In the genomic region with DNA sequence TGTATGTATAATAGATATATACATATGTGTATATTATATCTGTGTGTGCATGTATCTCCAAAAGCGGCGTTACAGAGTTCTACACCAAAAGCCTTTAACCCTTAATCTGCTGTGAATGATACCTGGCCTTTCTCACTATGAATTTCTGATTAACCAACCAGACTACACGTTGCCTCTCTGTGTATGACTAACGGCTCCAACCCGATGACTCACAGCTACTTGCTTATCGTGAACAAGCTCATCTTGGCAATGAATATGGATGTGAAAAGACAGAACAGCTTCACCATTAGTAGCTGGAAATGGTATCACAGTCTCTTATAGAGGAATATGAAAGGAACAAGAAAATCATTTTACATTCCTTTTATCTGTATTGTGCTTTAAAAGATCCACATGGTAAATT, we compare ENCODE assay signal across 15 cellular contexts. TPM values are rescaled to one million over a fixed set of nuclear protein-coding genes. Genes with fewer than 3 reads are reported as not detected.
A peak's percentile ranks its signal among the peaks of the same experiment; 100 is the strongest.
DNase-seq lines count a peak whose midpoint lies in the region; ATAC-seq, FAIRE-seq and TF ChIP-seq lines count a peak whose summit lies in the region.
"Had no signal": no experiment of that assay in that cellular context is flagged by ENCODE, and none has a peak within 500 bp of the region (broad histone marks: within the 10 kb centered on the region; RNA-seq: fewer than 3 reads in every experiment).

No MANE protein-coding gene starts in this region.

- H3K36me3 ChIP-seq in OCI-LY3 (replicated peaks; ENCODE audit: low read depth, low read length) (peaks cover 53% of the 10 kb centered on the region), trophoblast cell (ENCODE audit: control insufficient read depth in 1 of 2, insufficient read depth in 2 of 2, low read length in 2 of 2) (peaks cover 1 to 2% of the 10 kb centered on the region in 2 experiments), neuronal stem cell (replicated peaks in 1 of 2; ENCODE audit: control insufficient read depth in 2 of 2, insufficient read depth in 2 of 2, low read length in 2 of 2) (no peaks in the 10 kb centered on the region)
- H3K36me3 ChIP-seq: neutrophil, SJCRH30, upper lobe of left lung had no signal

- TF ChIP-seq CTCF in OCI-LY3 (IDR thresholded peaks at IDR 0.05; ENCODE audit: low read depth, low read length) (no peak), fibroblast of mammary gland (conservative IDR thresholded peaks at IDR 0.05; ENCODE audit: control insufficient read depth, insufficient read depth, low read depth, low read length) (no peak)

- no peak overlapping the region for H2BK15ac ChIP-seq in neuronal stem cell (ENCODE audit: low read length)

- FAIRE-seq in HTR-8/SVneo (lab: Jason Lieb, UNC), result no peak

- peaks cover 4% of the 10 kb centered on the region for H4K20me1 ChIP-seq in OCI-LY3 (ENCODE audit: insufficient read depth, low read length)

- no peak overlapping the region for H2BK12ac ChIP-seq in trophoblast cell (ENCODE audit: low read length)
- H2BK12ac ChIP-seq in neuronal stem cell (ENCODE audit: low read length), result no peak overlapping the region

- no peak overlapping the region for H3K4me3 ChIP-seq in OCI-LY3 (ENCODE audit: low read length)
- H3K4me3 ChIP-seq in fibroblast of mammary gland (ENCODE audit: control insufficient read depth, low read depth, low read length), result no peak overlapping the region
- no peak overlapping the region for H3K4me3 ChIP-seq in trophoblast cell (ENCODE audit: low read depth, low read length)
- no peak overlapping the region for H3K4me3 ChIP-seq in neuronal stem cell (ENCODE audit: low read length in 2 of 2)
- H3K4me3 ChIP-seq: ascending aorta, SJCRH30, upper lobe of left lung had no signal

- H3K4ac ChIP-seq in trophoblast cell (ENCODE audit: low read depth, low read length) (no peak overlapping the region), neuronal stem cell (ENCODE audit: low read length) (no peak overlapping the region)

- H3K79me1 ChIP-seq in trophoblast cell (ENCODE audit: low read length), result no peaks in the 10 kb centered on the region
- H3K79me1 ChIP-seq in neuronal stem cell (ENCODE audit: low read depth, low read length), result no peaks in the 10 kb centered on the region

- H3K27me3 ChIP-seq in OCI-LY3 (ENCODE audit: low read depth, low read length) (no peaks in the 10 kb centered on the region), trophoblast cell (ENCODE audit: insufficient read depth, low read length) (no peaks in the 10 kb centered on the region), neuronal stem cell (ENCODE audit: control insufficient read depth in 3 of 3, insufficient read depth in 3 of 3, low read depth in 1 of 3, low read length in 3 of 3) (no peaks in the 10 kb centered on the region)
- H3K27me3 ChIP-seq: ascending aorta, neutrophil, upper lobe of left lung had no signal

- DNase-seq in ELR (ENCODE audit: low read depth) (peak; percentile 85), fibroblast of mammary gland (ENCODE audit: low read depth) (peak; percentile 93), trophoblast cell (peak; percentile 9 to 52), HTR-8/SVneo (ENCODE audit: insufficient read length, low spot score) (no peak), neuronal stem cell (ENCODE audit: low spot score) (no peak)
- DNase-seq in activated CD4-positive, alpha-beta T cell treated with anti-CD3 and anti-CD28 coated beads for 1 hour, result no peak
- DNase-seq: activated CD8-positive, alpha-beta memory T cell treated with anti-CD3 and anti-CD28 coated beads for 24 hours; GOT3; NCI-H1930; SJCRH30; upper lobe of left lung had no signal

- no peak overlapping the region for H2AFZ ChIP-seq in OCI-LY3 (ENCODE audit: low read depth, low read length)
- H2AFZ ChIP-seq in trophoblast cell (ENCODE audit: insufficient read depth, low read length, poor library complexity), result no peak overlapping the region
- H2AFZ ChIP-seq in neuronal stem cell (ENCODE audit: low read length), result no peak overlapping the region

- H4K8ac ChIP-seq in trophoblast cell (ENCODE audit: low read depth, low read length) (no peak overlapping the region), neuronal stem cell (ENCODE audit: low read depth, low read length) (no peak overlapping the region)

- no peak overlapping the region for H3K14ac ChIP-seq in trophoblast cell (ENCODE audit: low read length)
- H3K14ac ChIP-seq in neuronal stem cell (ENCODE audit: low read length), result no peak overlapping the region

- H3K9ac ChIP-seq in OCI-LY3 (ENCODE audit: low read length), result no peak overlapping the region
- H3K9ac ChIP-seq in trophoblast cell (ENCODE audit: low read length), result no peak overlapping the region
- H3K9ac ChIP-seq in neuronal stem cell (ENCODE audit: low read depth, low read length, poor library complexity), result no peak overlapping the region

- ATAC-seq in GM18867 (IDR thresholded peaks at IDR 0.05; ENCODE audit: unreplicated experiment), result no peak

- no peak overlapping the region for H3K18ac ChIP-seq in trophoblast cell (ENCODE audit: low read length)
- H3K18ac ChIP-seq in neuronal stem cell (ENCODE audit: low read length), result no peak overlapping the region

- H4K12ac ChIP-seq in trophoblast cell (ENCODE audit: low read depth, low read length), result no peak overlapping the region

- H2BK120ac ChIP-seq in trophoblast cell (ENCODE audit: insufficient read depth, low read length, poor library complexity) (no peak overlapping the region), neuronal stem cell (ENCODE audit: low read depth, low read length) (no peak overlapping the region)

- H2AK5ac ChIP-seq in trophoblast cell (ENCODE audit: low read length) (no peak overlapping the region), neuronal stem cell (ENCODE audit: low read depth, low read length) (no peak overlapping the region)

- H3K23ac ChIP-seq in trophoblast cell (ENCODE audit: low read length) (no peak overlapping the region), neuronal stem cell (ENCODE audit: low read depth, low read length, poor library complexity) (no peak overlapping the region)

- H3K4me1 ChIP-seq in OCI-LY3 (ENCODE audit: low read length), result peaks cover 18% of the 10 kb centered on the region
- no peaks in the 10 kb centered on the region for H3K4me1 ChIP-seq in trophoblast cell (ENCODE audit: control insufficient read depth in 1 of 2, insufficient read depth in 2 of 2, low read length in 2 of 2)
- peaks cover 0 to 2% of the 10 kb centered on the region in 2 donors for H3K4me1 ChIP-seq in neuronal stem cell (ENCODE audit: control insufficient read depth in 2 of 2, insufficient read depth in 1 of 2, low read depth in 1 of 2, low read length in 2 of 2)
- H3K4me1 ChIP-seq: ascending aorta, SJCRH30, upper lobe of left lung had no signal

- H3K27ac ChIP-seq in OCI-LY3 (ENCODE audit: low read length) (peak overlapping the region; percentile 51), trophoblast cell (ENCODE audit: low read depth, low read length) (no peak overlapping the region), neuronal stem cell (replicated peaks; ENCODE audit: low read length) (no peak overlapping the region)
- H3K27ac ChIP-seq: ascending aorta, neutrophil, SJCRH30, upper lobe of left lung had no signal

- H2BK5ac ChIP-seq in trophoblast cell (ENCODE audit: low read depth, low read length, poor library complexity) (no peak overlapping the region), neuronal stem cell (ENCODE audit: low read length) (no peak overlapping the region)

- H3K79me2 ChIP-seq in OCI-LY3 (ENCODE audit: low read length) (no peaks in the 10 kb centered on the region), trophoblast cell (ENCODE audit: control insufficient read depth, insufficient read depth, low read length, poor library complexity) (no peaks in the 10 kb centered on the region)

- no peaks in the 10 kb centered on the region for H3K9me3 ChIP-seq in OCI-LY3 (ENCODE audit: insufficient read depth, low read length)
- H3K9me3 ChIP-seq in trophoblast cell (ENCODE audit: insufficient read depth, low read depth, low read length), result no peaks in the 10 kb centered on the region
- H3K9me3 ChIP-seq in neuronal stem cell (replicated peaks in 1 of 2; ENCODE audit: control insufficient read depth in 2 of 2, insufficient read depth in 1 of 2, low read depth in 1 of 2, low read length in 2 of 2), result no peaks in the 10 kb centered on the region
- H3K9me3 ChIP-seq: ascending aorta, neutrophil, SJCRH30, upper lobe of left lung had no signal

- no peak overlapping the region for H4K91ac ChIP-seq in trophoblast cell (ENCODE audit: low read depth, low read length)
- no peak overlapping the region for H4K91ac ChIP-seq in neuronal stem cell (ENCODE audit: low read depth, low read length, poor library complexity)

- no CpG with 5 or more reads among the region's 6 CpGs for WGBS in trophoblast cell (ENCODE audit: extremely low coverage, insufficient coverage, insufficient read length)
- WGBS in neuronal stem cell (ENCODE audit: extremely low coverage in 2 of 2, insufficient read length in 2 of 2, insufficient replicate concordance in 1 of 2), 2 donors, result no CpG with 5 or more reads among the region's 6 CpGs

- H3K4me2 ChIP-seq in OCI-LY3 (ENCODE audit: low read length), result no peak overlapping the region
- no peak overlapping the region for H3K4me2 ChIP-seq in trophoblast cell (ENCODE audit: low read length)
- no peak overlapping the region for H3K4me2 ChIP-seq in neuronal stem cell (ENCODE audit: insufficient read depth, low read length, poor library complexity, severe bottlenecking)

RNA-seq across cellular contexts. Expression of gene ARHGAP44, which starts 23.8 kb away (rescaled TPM):
- polyA plus RNA-seq in trophoblast cell (2013), result 3.9 and 4.3 TPM in 2 replicates
- polyA plus RNA-seq in neuronal stem cell (2013, experiment 1 of 2), result 6.8 TPM
- polyA plus RNA-seq in neuronal stem cell (2013, experiment 2 of 2), result 6.9 TPM

Comparison
In these comparisons a context has a peak if more than half of its experiments do, and no peak if none do; other contexts are left out.
1. DNase-seq: peak in ELR (single experiment), fibroblast of mammary gland (single experiment) and trophoblast cell (2 of 2); none in activated CD4-positive, alpha-beta T cell treated with anti-CD3 and anti-CD28 coated beads for 1 hour (single experiment), HTR-8/SVneo (single experiment) and neuronal stem cell (single experiment).